ENCODE assay signal across 8 cellular contexts in the genomic region with DNA sequence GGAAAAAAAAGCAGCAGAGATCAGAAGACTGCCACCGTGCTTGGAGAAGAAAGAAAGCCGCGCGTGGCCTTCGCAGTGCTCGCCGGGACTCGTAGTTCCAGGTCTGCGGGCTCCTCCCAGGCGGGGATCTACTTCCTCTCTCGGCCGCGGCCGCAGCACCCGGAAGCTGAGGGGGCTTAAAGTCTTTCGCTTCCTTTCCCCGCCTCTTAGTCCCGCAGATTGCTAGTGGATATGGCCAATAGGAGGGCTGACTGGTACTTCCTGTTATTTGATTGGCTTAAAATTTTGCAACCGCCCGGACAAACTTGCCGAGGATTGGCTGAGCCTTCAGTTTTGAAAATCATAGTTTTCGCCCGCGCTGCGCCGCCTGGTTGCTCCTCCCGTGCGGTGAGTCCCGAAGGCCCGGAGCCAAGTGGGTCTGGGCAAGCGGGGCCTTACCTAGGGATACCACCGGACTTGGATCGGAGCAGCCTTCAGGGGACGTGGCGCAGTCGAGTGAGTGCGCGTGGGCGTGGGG. TPM values are rescaled to one million over a fixed set of nuclear protein-coding genes. Genes with fewer than 3 reads are reported as not detected.
DNase-seq lines count a peak whose midpoint lies in the region; ATAC-seq and TF ChIP-seq lines count a peak whose summit lies in the region.

A gene (plus strand): TSS at position 343 of the 517 bp plus-strand sequence. CDS start 4,151 bp downstream, outside the sequence.

- no peak within 1 kb of the TSS for H3K27ac ChIP-seq in temporal lobe (ENCODE audit: low read depth, low read length)

- H3K4me3 Mint-ChIP-seq in activated naive CD4-positive, alpha-beta T cell treated with anti-CD3 and anti-CD28 coated beads, Interleukin-2, amount 50 U/mL, for 24 hours: peak within 1 kb of the TSS; percentile 94

- H3K27ac Mint-ChIP-seq in activated naive CD4-positive, alpha-beta T cell treated with anti-CD3 and anti-CD28 coated beads, Interleukin-2, amount 50 U/mL, for 24 hours: peak within 1 kb of the TSS; percentile 90

- peaks cover 23% of the 10 kb centered on the region for H3K4me1 Mint-ChIP-seq in activated naive CD4-positive, alpha-beta T cell treated with anti-CD3 and anti-CD28 coated beads, Interleukin-2, amount 50 U/mL, for 24 hours

- ATAC-seq in HG02588 (IDR thresholded peaks at IDR 0.05; ENCODE audit: unreplicated experiment) (peak; percentile 93), SK-N-SH treated with all-trans-retinoic acid at 6 μM for 48 hours (peak; percentile 98)

- DNase-seq in NCI-H1092 (lab: John Stamatoyannopoulos, UW) (peak; percentile 99), glomerular endothelial cell (ENCODE audit: extremely low read depth, low read depth, low spot score) (peak; percentile 95), occipital lobe (lab: John Stamatoyannopoulos, UW) (peak; percentile 96)

- no peaks in the 10 kb centered on the region for H3K36me3 Mint-ChIP-seq in activated naive CD4-positive, alpha-beta T cell treated with anti-CD3 and anti-CD28 coated beads, Interleukin-2, amount 50 U/mL, for 24 hours

- H3K27me3 Mint-ChIP-seq in activated naive CD4-positive, alpha-beta T cell treated with anti-CD3 and anti-CD28 coated beads, Interleukin-2, amount 50 U/mL, for 24 hours: no peaks in the 10 kb centered on the region

- no peaks in the 10 kb centered on the region for H3K9me3 Mint-ChIP-seq in activated naive CD4-positive, alpha-beta T cell treated with anti-CD3 and anti-CD28 coated beads, Interleukin-2, amount 50 U/mL, for 24 hours

- peak within 1 kb of the TSS; percentile 90 for H3K4me3 ChIP-seq in GM08714 (ENCODE audit: low read length)

TF ChIP-seq in SK-N-SH treated with all-trans-retinoic acid at 6 μM for 48 hours, 23 proteins besides CTCF, POLR2A, EP300 and RAD21:
- TF ChIP-seq ZNF70 (CRISPR knock-in tag; IDR thresholded peaks at IDR 0.05) (no peak), ISL1 (CRISPR knock-in tag; IDR thresholded peaks at IDR 0.05) (no peak), ZFP30 (CRISPR knock-in tag; IDR thresholded peaks at IDR 0.05) (no peak), RARB (CRISPR knock-in tag; IDR thresholded peaks at IDR 0.05) (no peak), SNAI2 (CRISPR knock-in tag; IDR thresholded peaks at IDR 0.05) (no peak), GLIS3 (CRISPR knock-in tag; IDR thresholded peaks at IDR 0.05) (no peak), PPARA (CRISPR knock-in tag; IDR thresholded peaks at IDR 0.05; ENCODE audit: borderline replicate concordance) (no peak), TOX (CRISPR knock-in tag; IDR thresholded peaks at IDR 0.05; ENCODE audit: borderline replicate concordance) (no peak), ZNF8 (CRISPR knock-in tag; IDR thresholded peaks at IDR 0.05) (no peak), ARNTL (CRISPR knock-in tag; IDR thresholded peaks at IDR 0.05; ENCODE audit: borderline replicate concordance, low read depth) (no peak), ZC3H10 (CRISPR knock-in tag; IDR thresholded peaks at IDR 0.05) (no peak), OSR1 (CRISPR knock-in tag; IDR thresholded peaks at IDR 0.05) (no peak), ESRRG (CRISPR knock-in tag; IDR thresholded peaks at IDR 0.05) (no peak), TCF4 (CRISPR knock-in tag; IDR thresholded peaks at IDR 0.05; ENCODE audit: borderline replicate concordance) (no peak)
- TF ChIP-seq, protein P1, sequence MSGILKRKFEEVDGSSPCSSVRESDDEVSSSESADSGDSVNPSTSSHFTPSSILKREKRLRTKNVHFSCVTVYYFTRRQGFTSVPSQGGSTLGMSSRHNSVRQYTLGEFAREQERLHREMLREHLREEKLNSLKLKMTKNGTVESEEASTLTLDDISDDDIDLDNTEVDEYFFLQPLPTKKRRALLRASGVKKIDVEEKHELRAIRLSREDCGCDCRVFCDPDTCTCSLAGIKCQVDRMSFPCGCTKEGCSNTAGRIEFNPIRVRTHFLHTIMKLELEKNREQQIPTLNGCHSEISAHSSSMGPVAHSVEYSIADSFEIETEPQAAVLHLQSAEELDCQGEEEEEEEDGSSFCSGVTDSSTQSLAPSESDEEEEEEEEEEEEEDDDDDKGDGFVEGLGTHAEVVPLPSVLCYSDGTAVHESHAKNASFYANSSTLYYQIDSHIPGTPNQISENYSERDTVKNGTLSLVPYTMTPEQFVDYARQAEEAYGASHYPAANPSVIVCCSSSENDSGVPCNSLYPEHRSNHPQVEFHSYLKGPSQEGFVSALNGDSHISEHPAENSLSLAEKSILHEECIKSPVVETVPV (CRISPR knock-in tag; IDR thresholded peaks at IDR 0.05): no peak
- TF ChIP-seq, protein P2, sequence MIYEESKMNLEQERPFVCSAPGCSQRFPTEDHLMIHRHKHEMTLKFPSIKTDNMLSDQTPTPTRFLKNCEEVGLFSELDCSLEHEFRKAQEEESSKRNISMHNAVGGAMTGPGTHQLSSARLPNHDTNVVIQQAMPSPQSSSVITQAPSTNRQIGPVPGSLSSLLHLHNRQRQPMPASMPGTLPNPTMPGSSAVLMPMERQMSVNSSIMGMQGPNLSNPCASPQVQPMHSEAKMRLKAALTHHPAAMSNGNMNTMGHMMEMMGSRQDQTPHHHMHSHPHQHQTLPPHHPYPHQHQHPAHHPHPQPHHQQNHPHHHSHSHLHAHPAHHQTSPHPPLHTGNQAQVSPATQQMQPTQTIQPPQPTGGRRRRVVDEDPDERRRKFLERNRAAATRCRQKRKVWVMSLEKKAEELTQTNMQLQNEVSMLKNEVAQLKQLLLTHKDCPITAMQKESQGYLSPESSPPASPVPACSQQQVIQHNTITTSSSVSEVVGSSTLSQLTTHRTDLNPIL (CRISPR knock-in tag; IDR thresholded peaks at IDR 0.05; ENCODE audit: low read depth): no peak
- TF ChIP-seq, protein P3, sequence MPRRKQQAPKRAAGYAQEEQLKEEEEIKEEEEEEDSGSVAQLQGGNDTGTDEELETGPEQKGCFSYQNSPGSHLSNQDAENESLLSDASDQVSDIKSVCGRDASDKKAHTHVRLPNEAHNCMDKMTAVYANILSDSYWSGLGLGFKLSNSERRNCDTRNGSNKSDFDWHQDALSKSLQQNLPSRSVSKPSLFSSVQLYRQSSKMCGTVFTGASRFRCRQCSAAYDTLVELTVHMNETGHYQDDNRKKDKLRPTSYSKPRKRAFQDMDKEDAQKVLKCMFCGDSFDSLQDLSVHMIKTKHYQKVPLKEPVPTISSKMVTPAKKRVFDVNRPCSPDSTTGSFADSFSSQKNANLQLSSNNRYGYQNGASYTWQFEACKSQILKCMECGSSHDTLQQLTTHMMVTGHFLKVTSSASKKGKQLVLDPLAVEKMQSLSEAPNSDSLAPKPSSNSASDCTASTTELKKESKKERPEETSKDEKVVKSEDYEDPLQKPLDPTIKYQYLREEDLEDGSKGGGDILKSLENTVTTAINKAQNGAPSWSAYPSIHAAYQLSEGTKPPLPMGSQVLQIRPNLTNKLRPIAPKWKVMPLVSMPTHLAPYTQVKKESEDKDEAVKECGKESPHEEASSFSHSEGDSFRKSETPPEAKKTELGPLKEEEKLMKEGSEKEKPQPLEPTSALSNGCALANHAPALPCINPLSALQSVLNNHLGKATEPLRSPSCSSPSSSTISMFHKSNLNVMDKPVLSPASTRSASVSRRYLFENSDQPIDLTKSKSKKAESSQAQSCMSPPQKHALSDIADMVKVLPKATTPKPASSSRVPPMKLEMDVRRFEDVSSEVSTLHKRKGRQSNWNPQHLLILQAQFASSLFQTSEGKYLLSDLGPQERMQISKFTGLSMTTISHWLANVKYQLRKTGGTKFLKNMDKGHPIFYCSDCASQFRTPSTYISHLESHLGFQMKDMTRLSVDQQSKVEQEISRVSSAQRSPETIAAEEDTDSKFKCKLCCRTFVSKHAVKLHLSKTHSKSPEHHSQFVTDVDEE (CRISPR knock-in tag; IDR thresholded peaks at IDR 0.05): no peak
- TF ChIP-seq, protein P4, sequence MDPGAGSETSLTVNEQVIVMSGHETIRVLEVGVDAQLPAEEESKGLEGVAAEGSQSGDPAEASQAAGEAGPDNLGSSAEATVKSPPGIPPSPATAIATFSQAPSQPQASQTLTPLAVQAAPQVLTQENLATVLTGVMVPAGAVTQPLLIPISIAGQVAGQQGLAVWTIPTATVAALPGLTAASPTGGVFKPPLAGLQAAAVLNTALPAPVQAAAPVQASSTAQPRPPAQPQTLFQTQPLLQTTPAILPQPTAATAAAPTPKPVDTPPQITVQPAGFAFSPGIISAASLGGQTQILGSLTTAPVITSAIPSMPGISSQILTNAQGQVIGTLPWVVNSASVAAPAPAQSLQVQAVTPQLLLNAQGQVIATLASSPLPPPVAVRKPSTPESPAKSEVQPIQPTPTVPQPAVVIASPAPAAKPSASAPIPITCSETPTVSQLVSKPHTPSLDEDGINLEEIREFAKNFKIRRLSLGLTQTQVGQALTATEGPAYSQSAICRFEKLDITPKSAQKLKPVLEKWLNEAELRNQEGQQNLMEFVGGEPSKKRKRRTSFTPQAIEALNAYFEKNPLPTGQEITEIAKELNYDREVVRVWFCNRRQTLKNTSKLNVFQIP (CRISPR knock-in tag; IDR thresholded peaks at IDR 0.05; ENCODE audit: borderline replicate concordance, low read depth): no peak

RNA-seq across cellular contexts. Expression of the gene that starts here (rescaled TPM):
- total RNA-seq in glomerular endothelial cell: 16.9 and 26.5 TPM in 2 replicates
- total RNA-seq in occipital lobe: 25.1 TPM
- total RNA-seq in temporal lobe: 20.4 TPM
